Comparison of ENCODE assay signal across 16 cellular contexts in the genomic region with DNA sequence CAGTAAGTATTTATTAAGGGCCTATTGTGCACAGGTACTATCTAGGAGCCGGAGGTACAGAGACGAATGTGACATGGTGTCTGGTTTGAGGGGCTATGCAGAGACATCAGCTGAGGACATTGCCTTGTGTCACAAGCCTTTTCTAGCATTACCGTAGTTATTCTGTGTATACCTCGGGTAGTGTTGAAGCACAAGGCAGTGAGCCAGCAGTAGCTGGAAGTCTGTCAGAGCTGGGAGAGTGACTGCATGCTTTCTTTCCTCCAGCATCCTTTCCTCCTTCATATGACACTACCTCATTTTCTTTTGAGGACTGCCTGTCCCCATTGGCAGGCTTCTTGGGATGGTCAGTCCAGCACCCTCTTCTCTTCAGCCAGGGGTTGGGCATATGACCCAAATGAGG.
DNase-seq lines count a peak whose midpoint lies in the region; ATAC-seq, FAIRE-seq and TF ChIP-seq lines count a peak whose summit lies in the region.
"Had no signal": no experiment of that assay in that cellular context is flagged by ENCODE, and none has a peak within 500 bp of the region (broad histone marks: within the 10 kb centered on the region; RNA-seq: fewer than 3 reads in every experiment).

No MANE protein-coding gene starts in this region.

- no peaks in the 10 kb centered on the region for H3K9me1 ChIP-seq in IMR-90 (ENCODE audit: insufficient read depth, low read length)

- FAIRE-seq in bronchial epithelial cell (lab: Jason Lieb, UNC): peak; percentile 92
- FAIRE-seq: D721Med, G401.6, GM12891, GM19239 had no signal

- intact Hi-C loops in IMR-90 (cut with micrococcal nuclease) (no loop called here), A673 (cut with micrococcal nuclease; ENCODE audit: unreplicated experiment) (no loop called here)

- H3K9me3 ChIP-seq in IMR-90 (ENCODE audit: control insufficient read depth, insufficient read depth, low read length) (no peaks in the 10 kb centered on the region), A673 (ENCODE audit: low read depth, low read length, poor library complexity, severe bottlenecking) (no peaks in the 10 kb centered on the region)
- H3K9me3 ChIP-seq: Caco-2, HAP-1 had no signal

- H2AK5ac ChIP-seq in IMR-90 (ENCODE audit: low read depth, low read length): no peak overlapping the region

- no peak overlapping the region for H3K4ac ChIP-seq in IMR-90 (ENCODE audit: low read depth, low read length)

- DNase-seq in IMR-90: no peak
- no peak for DNase-seq in bronchial epithelial cell (ENCODE audit: low read depth)
- peak; percentile 7 for DNase-seq in occipital lobe (lab: John Stamatoyannopoulos, UW)
- DNase-seq in A673 (ENCODE audit: low spot score): no peak
- no peak for DNase-seq in NCI-H1048 (lab: John Stamatoyannopoulos, UW)
- DNase-seq in activated CD8-positive, alpha-beta memory T cell treated with anti-CD3 and anti-CD28 coated beads, Interleukin-2, amount 10 ng/mL, durations not matched to agents 7 days and 5 days: no peak
- DNase-seq: ACHN; Caco-2; CD4-positive, alpha-beta T cell; GM23248 had no signal

- no peak overlapping the region for H2BK20ac ChIP-seq in IMR-90 (ENCODE audit: low read depth, low read length)

- ATAC-seq in IMR-90 (ENCODE audit: low read depth): no peak
- no peak for ATAC-seq in activated CD8-positive, alpha-beta memory T cell treated with anti-CD3 and anti-CD28 coated beads, Interleukin-2, amount 10 ng/mL, durations not matched to agents 7 days and 5 days

- no peak overlapping the region for H2BK15ac ChIP-seq in IMR-90 (ENCODE audit: low read depth, low read length)

- H4K91ac ChIP-seq in IMR-90 (ENCODE audit: insufficient read depth, low read depth, low read length): no peak overlapping the region

- dilution Hi-C loops in IMR-90 (cut with HindIII; ENCODE audit: low sequenced_read_pairs, unreplicated experiment): no loop called here

- no peak for TF ChIP-seq RAD21 in IMR-90 (IDR thresholded peaks at IDR 0.05; ENCODE audit: low read length)

- H3K9ac ChIP-seq in IMR-90 (ENCODE audit: low read depth, low read length): no peak overlapping the region
- H3K9ac ChIP-seq: GM23248 had no signal

- H4K5ac ChIP-seq in IMR-90 (ENCODE audit: low read depth, low read length): no peak overlapping the region

- in situ Hi-C loops in IMR-90 (cut with MboI; ENCODE audit: low sequenced_read_pairs): no loop called here

- H3K4me3 ChIP-seq in IMR-90 (ENCODE audit: insufficient read depth, low read depth, low read length) (no peak overlapping the region), bronchial epithelial cell (ENCODE audit: low read depth, low read length) (no peak overlapping the region), A673 (ENCODE audit: low read depth, low read length, poor library complexity, severe bottlenecking) (no peak overlapping the region)
- H3K4me3 ChIP-seq: GM23248, HAP-1 had no signal

- TF ChIP-seq CTCF in IMR-90 (conservative IDR thresholded peaks at IDR 0.05; ENCODE audit: low read depth, low read length) (no peak), bronchial epithelial cell (IDR thresholded peaks at IDR 0.05; ENCODE audit: insufficient read depth, low read length, severe bottlenecking) (no peak), A673 (conservative IDR thresholded peaks at IDR 0.05; ENCODE audit: low read depth, low read length) (no peak)

- peaks cover 13% of the 10 kb centered on the region for H3K36me3 ChIP-seq in IMR-90 (ENCODE audit: control insufficient read depth, insufficient read depth, low read length)
- peaks cover 3% of the 10 kb centered on the region for H3K36me3 ChIP-seq in bronchial epithelial cell (ENCODE audit: control insufficient read depth, insufficient read depth, low read length)
- H3K36me3 ChIP-seq in A673 (ENCODE audit: insufficient read depth, low read length, poor library complexity, severe bottlenecking): no peaks in the 10 kb centered on the region

- no peak overlapping the region for H3K23ac ChIP-seq in IMR-90 (ENCODE audit: low read depth, low read length)

- no peak overlapping the region for H4K8ac ChIP-seq in IMR-90 (ENCODE audit: low read depth in 2 of 2, low read length in 2 of 2)

- no peak for TF ChIP-seq POLR2A in IMR-90 (IDR thresholded peaks at IDR 0.05; ENCODE audit: low read depth, low read length)

- no peak overlapping the region for H3K27ac ChIP-seq in IMR-90 (ENCODE audit: insufficient read depth, low read length)
- no peak overlapping the region for H3K27ac ChIP-seq in A673 (ENCODE audit: low read depth, low read length, poor library complexity, severe bottlenecking)
- H3K27ac ChIP-seq: C4-2B, GM23248 had no signal

- no peak overlapping the region for H3K4me2 ChIP-seq in IMR-90 (ENCODE audit: low read depth, low read length)

- CTCF ChIA-PET in IMR-90 (lab: Yijun Ruan, JAX): no interaction called here
- CTCF ChIA-PET in A673 (lab: Charles Lee): no interaction called here
- CTCF ChIA-PET in activated CD8-positive, alpha-beta memory T cell treated with anti-CD3 and anti-CD28 coated beads, Interleukin-2, amount 10 ng/mL, durations not matched to agents 7 days and 5 days (lab: Charles Lee): no interaction called here

- no peaks in the 10 kb centered on the region for H3K27me3 Mint-ChIP-seq in activated CD8-positive, alpha-beta memory T cell treated with anti-CD3 and anti-CD28 coated beads, Interleukin-2, amount 10 ng/mL, durations not matched to agents 7 days and 5 days
- H3K27me3 Mint-ChIP-seq: CD4-positive, alpha-beta T cell had no signal

- WGBS in IMR-90 (ENCODE audit: extremely low coverage in 2 of 2, insufficient read length in 1 of 2), 2 experiments: no CpG with 5 or more reads among the region's 4 CpGs

- BruUV-seq in IMR-90 (replicated peaks; lab: Mats Ljungman, UMichigan) (no TSS peak), A673 (replicated peaks; lab: Mats Ljungman, UMichigan) (no TSS peak)

- H2BK5ac ChIP-seq in IMR-90 (ENCODE audit: low read depth, low read length, poor library complexity, severe bottlenecking): no peak overlapping the region

- H3K9me3 Mint-ChIP-seq in activated CD8-positive, alpha-beta memory T cell treated with anti-CD3 and anti-CD28 coated beads, Interleukin-2, amount 10 ng/mL, durations not matched to agents 7 days and 5 days (ENCODE audit: low read depth): no peaks in the 10 kb centered on the region
- H3K9me3 Mint-ChIP-seq: CD4-positive, alpha-beta T cell had no signal

- no peaks in the 10 kb centered on the region; a peak in 1 of 4 replicates for H3K79me1 ChIP-seq in IMR-90 (ENCODE audit: low read depth in 1 of 2, low read length in 2 of 2)

- H3K14ac ChIP-seq in IMR-90 (replicated peaks; ENCODE audit: low read depth, low read length): no peak overlapping the region

- H3K27me3 ChIP-seq in IMR-90 (ENCODE audit: control insufficient read depth, insufficient read depth, low read length): no peaks in the 10 kb centered on the region
- H3K27me3 ChIP-seq in bronchial epithelial cell (ENCODE audit: control insufficient read depth, insufficient read depth, low read length): no peaks in the 10 kb centered on the region
- no peaks in the 10 kb centered on the region for H3K27me3 ChIP-seq in A673 (replicated peaks; ENCODE audit: insufficient read depth, low read depth, low read length, poor library complexity)

- peak overlapping the region; percentile 30 for H2AK9ac ChIP-seq in IMR-90 (replicated peaks; ENCODE audit: low read depth, low read length, poor library complexity)

- no peak overlapping the region for H2AFZ ChIP-seq in IMR-90 (replicated peaks; ENCODE audit: low read length, poor library complexity)
- H2AFZ ChIP-seq: GM23248 had no signal

- H3K4me1 Mint-ChIP-seq in activated CD8-positive, alpha-beta memory T cell treated with anti-CD3 and anti-CD28 coated beads, Interleukin-2, amount 10 ng/mL, durations not matched to agents 7 days and 5 days: no peaks in the 10 kb centered on the region

- H2BK120ac ChIP-seq in IMR-90 (ENCODE audit: low read depth, low read length): no peak overlapping the region

- peaks cover 7% of the 10 kb centered on the region for H3K36me3 Mint-ChIP-seq in activated CD8-positive, alpha-beta memory T cell treated with anti-CD3 and anti-CD28 coated beads, Interleukin-2, amount 10 ng/mL, durations not matched to agents 7 days and 5 days

- no peak overlapping the region for H3K27ac Mint-ChIP-seq in activated CD8-positive, alpha-beta memory T cell treated with anti-CD3 and anti-CD28 coated beads, Interleukin-2, amount 10 ng/mL, durations not matched to agents 7 days and 5 days
- H3K27ac Mint-ChIP-seq: CD4-positive, alpha-beta T cell had no signal

- no peak overlapping the region for H3K56ac ChIP-seq in IMR-90 (ENCODE audit: extremely low read depth, insufficient read depth, low read length)

- no peaks in the 10 kb centered on the region for H4K20me1 ChIP-seq in IMR-90 (ENCODE audit: insufficient read depth, low read length)

- H3K18ac ChIP-seq in IMR-90 (ENCODE audit: low read depth, low read length): no peak overlapping the region

- POLR2A ChIA-PET in IMR-90 (lab: Charles Lee; ENCODE audit: unreplicated experiment): interaction anchor here (0.7 kb wide), 1 partner anchor 77 kb away, joined by 3 read pairs; no protein-coding TSS in a partner anchor
- POLR2A ChIA-PET in A673 (lab: Charles Lee; ENCODE audit: low non-redundant PET): no interaction called here

- H3K4me3 Mint-ChIP-seq in activated CD8-positive, alpha-beta memory T cell treated with anti-CD3 and anti-CD28 coated beads, Interleukin-2, amount 10 ng/mL, durations not matched to agents 7 days and 5 days: no peak overlapping the region
- H3K4me3 Mint-ChIP-seq: CD4-positive, alpha-beta T cell had no signal

- H3K4me1 ChIP-seq in IMR-90 (ENCODE audit: control insufficient read depth, insufficient read depth, low read length) (no peaks in the 10 kb centered on the region), A673 (ENCODE audit: insufficient read depth, low read length, poor library complexity, severe bottlenecking) (no peaks in the 10 kb centered on the region)
- H3K4me1 ChIP-seq: Caco-2, HAP-1 had no signal

TF ChIP-seq in IMR-90, 13 proteins besides CTCF, POLR2A, EP300 and RAD21:
- TF ChIP-seq, protein P1, sequence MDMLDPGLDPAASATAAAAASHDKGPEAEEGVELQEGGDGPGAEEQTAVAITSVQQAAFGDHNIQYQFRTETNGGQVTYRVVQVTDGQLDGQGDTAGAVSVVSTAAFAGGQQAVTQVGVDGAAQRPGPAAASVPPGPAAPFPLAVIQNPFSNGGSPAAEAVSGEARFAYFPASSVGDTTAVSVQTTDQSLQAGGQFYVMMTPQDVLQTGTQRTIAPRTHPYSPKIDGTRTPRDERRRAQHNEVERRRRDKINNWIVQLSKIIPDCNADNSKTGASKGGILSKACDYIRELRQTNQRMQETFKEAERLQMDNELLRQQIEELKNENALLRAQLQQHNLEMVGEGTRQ (IDR thresholded peaks at IDR 0.05; ENCODE audit: low read depth, low read length): no peak
- no peak for TF ChIP-seq MAFK (IDR thresholded peaks at IDR 0.05; ENCODE audit: low read depth, low read length)
- no peak for TF ChIP-seq RFX5 (IDR thresholded peaks at IDR 0.05; ENCODE audit: low read depth, low read length)
- no peak for TF ChIP-seq MAZ (IDR thresholded peaks at IDR 0.05; ENCODE audit: borderline replicate concordance, low read depth, low read length)
TF ChIP-seq in IMR-90: peak in this region for 0.
